ENCODE assay signal across 25 cellular contexts in the genomic region with DNA sequence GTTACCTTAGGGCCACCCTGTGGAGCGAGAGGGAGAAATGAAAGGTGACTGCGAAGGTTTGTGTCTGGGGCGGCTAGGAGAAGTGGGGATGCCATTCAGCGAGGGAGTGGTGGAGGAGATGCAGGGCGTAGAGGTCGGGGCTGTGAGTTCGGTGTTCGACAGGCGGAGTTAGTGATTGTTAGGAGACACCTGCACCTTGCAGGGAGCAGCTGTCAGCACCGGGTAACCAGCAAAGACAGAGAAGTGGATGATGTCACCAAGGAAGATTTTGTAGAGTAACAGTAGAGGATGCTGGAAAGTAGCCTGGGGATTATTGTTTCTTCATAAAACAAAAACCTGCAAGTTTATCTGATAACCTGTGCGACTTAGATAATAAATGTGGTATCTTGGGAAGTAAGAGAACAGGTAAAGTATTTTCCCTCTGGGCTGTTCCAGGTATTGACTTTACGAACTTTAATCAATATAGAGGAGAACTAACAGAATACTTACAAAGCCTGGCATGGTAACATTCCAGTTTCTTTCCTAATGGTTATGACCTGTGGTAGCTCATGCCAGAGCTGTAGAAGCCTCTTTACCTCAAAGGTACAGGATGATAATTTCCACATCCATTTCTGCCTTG.
DNase-seq lines count a peak whose midpoint lies in the region; ATAC-seq and TF ChIP-seq lines count a peak whose summit lies in the region.
"Had no signal": no experiment of that assay in that cellular context is flagged by ENCODE, and none has a peak within 500 bp of the region (broad histone marks: within the 10 kb centered on the region; RNA-seq: fewer than 3 reads in every experiment).

No MANE protein-coding gene starts in this region.

- no peaks in the 10 kb centered on the region for H3K79me2 ChIP-seq in trophoblast cell (ENCODE audit: control insufficient read depth, insufficient read depth, low read length, poor library complexity)

- peaks cover 10% of the 10 kb centered on the region for H3K27me3 Mint-ChIP-seq in endothelial cell (ENCODE audit: unreplicated experiment)
- H3K27me3 Mint-ChIP-seq in activated CD4-positive, alpha-beta T cell treated with anti-CD3 and anti-CD28 coated beads for 36 hours: peaks cover 2% of the 10 kb centered on the region
- H3K27me3 Mint-ChIP-seq: brain had no signal

- H2BK5ac ChIP-seq in trophoblast cell (ENCODE audit: low read depth, low read length, poor library complexity): no peak overlapping the region

- H4K8ac ChIP-seq in trophoblast cell (ENCODE audit: low read depth, low read length): no peak overlapping the region

- H3K4me3 Mint-ChIP-seq in endothelial cell (ENCODE audit: unreplicated experiment): no peak overlapping the region
- H3K4me3 Mint-ChIP-seq in activated CD4-positive, alpha-beta T cell treated with anti-CD3 and anti-CD28 coated beads for 36 hours: no peak overlapping the region
- H3K4me3 Mint-ChIP-seq: activated T-cell treated with anti-CD3 and anti-CD28 coated beads, Interleukin-2, amount 50 U/mL, for 4 hours; B cell; brain; immature natural killer cell; mesothelial cell of epicardium; natural killer cell had no signal

- H3K36me3 ChIP-seq in HEK293 (ENCODE audit: control insufficient read depth in 2 of 2, insufficient read depth in 1 of 2, low read length in 2 of 2) (no peaks in the 10 kb centered on the region; a peak in 1 of 3 replicates), trophoblast cell (ENCODE audit: control insufficient read depth in 1 of 2, insufficient read depth in 2 of 2, low read length in 2 of 2) (peaks cover under 1 to 3% of the 10 kb centered on the region in 2 experiments)
- H3K36me3 ChIP-seq: sigmoid colon had no signal

- DNase-seq in NCI-H2171 treated with DMSO at 0.1 percent for 48 hours (lab: John Stamatoyannopoulos, UW) (peak; percentile 50), NCI-H2171 (lab: John Stamatoyannopoulos, UW) (no peak), endothelial cell (ENCODE audit: low spot score) (no peak), trophoblast cell (peak; percentile 46 to 88), HCEC 1CT (no peak)
- DNase-seq in activated CD4-positive, alpha-beta T cell treated with anti-CD3 and anti-CD28 coated beads for 36 hours: no peak
- DNase-seq: activated CD4-positive, alpha-beta T cell treated with anti-CD3 and anti-CD28 coated beads for 1 hour; activated T-cell treated with anti-CD3 and anti-CD28 coated beads, Interleukin-2, amount 50 U/mL, for 4 hours; DMS79; effector CD4-positive, alpha-beta T cell; erythroblast; immature natural killer cell; natural killer cell; NCI-H1930; NCI-H446 treated with DMSO at 0.1 percent for 48 hours; sigmoid colon had no signal

- H3K14ac ChIP-seq in trophoblast cell (ENCODE audit: low read length): no peak overlapping the region

- peaks cover 38% of the 10 kb centered on the region for H3K4me1 Mint-ChIP-seq in endothelial cell (ENCODE audit: unreplicated experiment)
- H3K4me1 Mint-ChIP-seq in activated CD4-positive, alpha-beta T cell treated with anti-CD3 and anti-CD28 coated beads for 36 hours: peaks cover 14% of the 10 kb centered on the region

- H2AK5ac ChIP-seq in trophoblast cell (ENCODE audit: low read length): no peak overlapping the region

- H3K23ac ChIP-seq in trophoblast cell (ENCODE audit: low read length): no peak overlapping the region

- H3K4me1 ChIP-seq in HEK293 (ENCODE audit: control insufficient read depth, insufficient read depth, low read length) (0 out of 2 replicates have a peak, but pooled peaks cover 3% of the 10 kb centered on the region), trophoblast cell (ENCODE audit: control insufficient read depth in 1 of 2, insufficient read depth in 2 of 2, low read length in 2 of 2) (peaks cover 6 to 9% of the 10 kb centered on the region in 2 experiments)

- intact Hi-C loops in activated CD4-positive, alpha-beta T cell treated with anti-CD3 and anti-CD28 coated beads for 36 hours (cut with DNase I, micrococcal nuclease): loop anchor here (5.0 to 10.0 kb wide), 5 partner anchors 52 to 655 kb away; no protein-coding TSS in a partner anchor

- H3K27me3 ChIP-seq in trophoblast cell (ENCODE audit: insufficient read depth, low read length): no peaks in the 10 kb centered on the region
- H3K27me3 ChIP-seq: hepatocyte, sigmoid colon, SJCRH30 had no signal

- H2AFZ ChIP-seq in trophoblast cell (ENCODE audit: insufficient read depth, low read length, poor library complexity): no peak overlapping the region
- H2AFZ ChIP-seq: hepatocyte, parathyroid adenoma had no signal

- H2BK120ac ChIP-seq in trophoblast cell (ENCODE audit: insufficient read depth, low read length, poor library complexity): no peak overlapping the region

- no peak overlapping the region for H3K18ac ChIP-seq in trophoblast cell (ENCODE audit: low read length)

- no peak overlapping the region for H2BK12ac ChIP-seq in trophoblast cell (ENCODE audit: low read length)

- peaks cover 28% of the 10 kb centered on the region for H3K36me3 Mint-ChIP-seq in endothelial cell (ENCODE audit: low read depth, unreplicated experiment)
- no peaks in the 10 kb centered on the region for H3K36me3 Mint-ChIP-seq in activated CD4-positive, alpha-beta T cell treated with anti-CD3 and anti-CD28 coated beads for 36 hours (ENCODE audit: low read depth)
- H3K36me3 Mint-ChIP-seq: immature natural killer cell, mesothelial cell of epicardium, natural killer cell had no signal

- H3K4me3 ChIP-seq in HEK293 (ENCODE audit: low read depth, low read length): no peak overlapping the region
- H3K4me3 ChIP-seq in trophoblast cell (ENCODE audit: low read depth, low read length): no peak overlapping the region
- H3K4me3 ChIP-seq: hepatocyte, sigmoid colon, SJCRH30 had no signal

- no peak overlapping the region for H3K4ac ChIP-seq in trophoblast cell (ENCODE audit: low read depth, low read length)

- TF ChIP-seq CTCF in HEK293 (tag by site-specific recombination; IDR thresholded peaks at IDR 0.05) (no peak), endothelial cell (IDR thresholded peaks at IDR 0.05; ENCODE audit: unreplicated experiment) (no peak)

- H3K9ac ChIP-seq in trophoblast cell (ENCODE audit: low read length): no peak overlapping the region
- H3K9ac ChIP-seq: parathyroid adenoma had no signal

- peak overlapping the region; percentile 25 for H3K27ac Mint-ChIP-seq in endothelial cell (ENCODE audit: unreplicated experiment)
- H3K27ac Mint-ChIP-seq in activated CD4-positive, alpha-beta T cell treated with anti-CD3 and anti-CD28 coated beads for 36 hours: no peak overlapping the region
- H3K27ac Mint-ChIP-seq: B cell, mesothelial cell of epicardium, natural killer cell had no signal

- no peak overlapping the region for H4K12ac ChIP-seq in trophoblast cell (ENCODE audit: low read depth, low read length)

- H4K91ac ChIP-seq in trophoblast cell (ENCODE audit: low read depth, low read length): no peak overlapping the region

- POLR2A ChIA-PET in HEK293 (lab: Yijun Ruan, JAX): no interaction called here
- POLR2A ChIA-PET in activated CD4-positive, alpha-beta T cell treated with anti-CD3 and anti-CD28 coated beads for 36 hours (lab: Charles Lee): no interaction called here

- no CpG with 5 or more reads among the region's 12 CpGs for WGBS in trophoblast cell (ENCODE audit: extremely low coverage, insufficient coverage, insufficient read length)

- no peak for ATAC-seq in activated CD4-positive, alpha-beta T cell treated with anti-CD3 and anti-CD28 coated beads for 36 hours
- no peak for ATAC-seq in GM19397 (IDR thresholded peaks at IDR 0.05; ENCODE audit: unreplicated experiment)
- ATAC-seq: activated T-cell treated with anti-CD3 and anti-CD28 coated beads, Interleukin-2, amount 50 U/mL, for 4 hours; natural killer cell had no signal

- no peaks in the 10 kb centered on the region for H3K79me1 ChIP-seq in trophoblast cell (ENCODE audit: low read length)

- H3K27ac ChIP-seq in HEK293 (ENCODE audit: extremely low read depth, low read depth, low read length) (no peak overlapping the region), trophoblast cell (ENCODE audit: low read depth, low read length) (no peak overlapping the region)
- H3K27ac ChIP-seq: hepatocyte, HL-60, parathyroid adenoma, SJCRH30 had no signal

- H3K9me3 ChIP-seq in HEK293 (ENCODE audit: control insufficient read depth, insufficient read depth, low read depth, low read length) (no peaks in the 10 kb centered on the region), trophoblast cell (ENCODE audit: insufficient read depth, low read depth, low read length) (no peaks in the 10 kb centered on the region)
- H3K9me3 ChIP-seq: sigmoid colon, SJCRH30 had no signal

- no peak overlapping the region for H3K4me2 ChIP-seq in trophoblast cell (ENCODE audit: low read length)
- H3K4me2 ChIP-seq: hepatocyte had no signal

- no peaks in the 10 kb centered on the region for H3K9me3 Mint-ChIP-seq in endothelial cell (ENCODE audit: unreplicated experiment)
- no peaks in the 10 kb centered on the region for H3K9me3 Mint-ChIP-seq in activated CD4-positive, alpha-beta T cell treated with anti-CD3 and anti-CD28 coated beads for 36 hours (ENCODE audit: low read depth)
- H3K9me3 Mint-ChIP-seq: activated T-cell treated with anti-CD3 and anti-CD28 coated beads, Interleukin-2, amount 50 U/mL, for 4 hours; brain; immature natural killer cell; mesothelial cell of epicardium; natural killer cell had no signal

- CTCF ChIA-PET in HEK293 (lab: Yijun Ruan, JAX): interaction anchor here (0.7 to 1.2 kb wide), 4 partner anchors 15 to 185 kb away, joined by 3 to 4 read pairs (median 3); no protein-coding TSS in a partner anchor
- CTCF ChIA-PET in activated CD4-positive, alpha-beta T cell treated with anti-CD3 and anti-CD28 coated beads for 36 hours (lab: Charles Lee): interaction anchor here (6.9 kb wide), 1 partner anchor 185 kb away, joined by 74 read pairs; no protein-coding TSS in a partner anchor

TF ChIP-seq in HEK293, 187 proteins besides CTCF, POLR2A, EP300 and RAD21 (continues in another document):
- no peak for TF ChIP-seq RBAK (tag by site-specific recombination; IDR thresholded peaks at IDR 0.05)
- peak; percentile 49; the same call in 1 of the 2 replicates for TF ChIP-seq ZBTB17 (tag by site-specific recombination; IDR thresholded peaks at IDR 0.05)
- TF ChIP-seq ZNF211 (tag by site-specific recombination; IDR thresholded peaks at IDR 0.05; ENCODE audit: low read depth): no peak
- TF ChIP-seq YY1 (tag by site-specific recombination; IDR thresholded peaks at IDR 0.05): no peak
- TF ChIP-seq, protein P1, sequence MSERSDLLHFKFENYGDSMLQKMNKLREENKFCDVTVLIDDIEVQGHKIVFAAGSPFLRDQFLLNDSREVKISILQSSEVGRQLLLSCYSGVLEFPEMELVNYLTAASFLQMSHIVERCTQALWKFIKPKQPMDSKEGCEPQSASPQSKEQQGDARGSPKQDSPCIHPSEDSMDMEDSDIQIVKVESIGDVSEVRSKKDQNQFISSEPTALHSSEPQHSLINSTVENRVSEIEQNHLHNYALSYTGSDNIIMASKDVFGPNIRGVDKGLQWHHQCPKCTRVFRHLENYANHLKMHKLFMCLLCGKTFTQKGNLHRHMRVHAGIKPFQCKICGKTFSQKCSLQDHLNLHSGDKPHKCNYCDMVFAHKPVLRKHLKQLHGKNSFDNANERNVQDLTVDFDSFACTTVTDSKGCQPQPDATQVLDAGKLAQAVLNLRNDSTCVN (tag by site-specific recombination; optimal IDR thresholded peaks at IDR 0.05): no peak
- no peak for TF ChIP-seq ZNF558 (tag by site-specific recombination; IDR thresholded peaks at IDR 0.05)
- TF ChIP-seq ZBTB8A (tag by site-specific recombination; IDR thresholded peaks at IDR 0.05): no peak

Comparison
In these comparisons a context has a peak if more than half of its experiments do, and no peak if none do; other contexts are left out.
1. DNase-seq: peak in NCI-H2171 treated with DMSO at 0.1 percent for 48 hours (single experiment) and trophoblast cell (2 of 2); none in NCI-H2171 (single experiment), endothelial cell (single experiment), HCEC 1CT (single experiment) and activated CD4-positive, alpha-beta T cell treated with anti-CD3 and anti-CD28 coated beads for 36 hours (single experiment).